In genomic region chr6:32047855-32048766, GRCh38 we compare ENCODE assay signal across 8 cellular contexts. TPM values are rescaled to one million over a fixed set of nuclear protein-coding genes. Genes with fewer than 3 reads are reported as not detected.
DNase-seq lines count a peak whose midpoint lies in the region; ATAC-seq, FAIRE-seq and TF ChIP-seq lines count a peak whose summit lies in the region.

No MANE protein-coding gene starts in this region.

- H3F3A ChIP-seq in DOHH2 (ENCODE audit: control insufficient read depth, insufficient read depth): no peaks in the 10 kb centered on the region

- H3K36me3 ChIP-seq in DOHH2 (ENCODE audit: control insufficient read depth, low read length) (no peaks in the 10 kb centered on the region), WERI-Rb-1 (no peaks in the 10 kb centered on the region), keratinocyte (ENCODE audit: control insufficient read depth in 2 of 2, extremely low read depth in 1 of 2, insufficient read depth in 2 of 2, low read length in 2 of 2) (no peaks in the 10 kb centered on the region)

- no peak overlapping the region for H2AFZ ChIP-seq in keratinocyte (ENCODE audit: control insufficient read depth, low read length)

- H3K4me2 ChIP-seq in DOHH2 (ENCODE audit: low read length) (no peak overlapping the region), keratinocyte (ENCODE audit: control insufficient read depth, extremely low read depth, insufficient read depth, low read depth, low read length) (no peak overlapping the region)

- DNase-seq in Kasumi-1 (lab: John Stamatoyannopoulos, UW) (peak; percentile 38 to 45), WERI-Rb-1 (peak; percentile 89), T47D (ENCODE audit: low read depth in 1 of 2, low spot score in 1 of 2) (peak; percentile 56 to 75), keratinocyte (ENCODE audit: low read depth, low spot score) (no peak)
- peak; percentile 57 to 62 for DNase-seq in stimulated activated CD4-positive, alpha-beta T cell treated with anti-CD3 and anti-CD28 coated beads, Interleukin-1b, Interleukin-23, amount 100 ng/mL, for 4 hours (ENCODE audit: low read depth in 2 of 2)

- dilution Hi-C loops in keratinocyte (cut with MboI; ENCODE audit: extremely low pct_ligation_motif_present, low sequenced_read_pairs): no loop called here

- ATAC-seq in GM18517 (IDR thresholded peaks at IDR 0.05; ENCODE audit: unreplicated experiment) (no peak), HG03521 (IDR thresholded peaks at IDR 0.05; ENCODE audit: unreplicated experiment) (no peak)

- H3K9me1 ChIP-seq in keratinocyte (ENCODE audit: control insufficient read depth, extremely low read depth, insufficient read depth, low read length): no peaks in the 10 kb centered on the region

- no peak overlapping the region for H3K9ac ChIP-seq in keratinocyte (ENCODE audit: control insufficient read depth, extremely low read depth, insufficient read depth, low read length)

- H3K79me2 ChIP-seq in DOHH2 (ENCODE audit: control insufficient read depth, low read length): no peaks in the 10 kb centered on the region
- H3K79me2 ChIP-seq in keratinocyte (ENCODE audit: control insufficient read depth, insufficient read depth, low read length): no peaks in the 10 kb centered on the region

- no peak overlapping the region for H3K4me3 ChIP-seq in DOHH2 (ENCODE audit: low read length)
- H3K4me3 ChIP-seq in WERI-Rb-1 (ENCODE audit: low read depth, low read length): no peak overlapping the region
- H3K4me3 ChIP-seq in keratinocyte (ENCODE audit: control insufficient read depth in 2 of 3, extremely low read depth in 1 of 3, insufficient read depth in 2 of 3, low read depth in 1 of 3, low read length in 3 of 3): no peak overlapping the region

- TF ChIP-seq CTCF in DOHH2 (IDR thresholded peaks at IDR 0.05; ENCODE audit: low read depth, low read length, poor library complexity, severe bottlenecking) (peak; percentile 75), WERI-Rb-1 (IDR thresholded peaks at IDR 0.05; ENCODE audit: low read depth, low read length) (peak; percentile 98), keratinocyte (optimal IDR thresholded peaks at IDR 0.05 in 1 of 3, IDR thresholded peaks at IDR 0.05 in 1 of 3, conservative IDR thresholded peaks at IDR 0.05 in 1 of 3; ENCODE audit: extremely low read depth in 1 of 3, insufficient read depth in 2 of 3, low read length in 3 of 3) (peak; percentile 71 to 90 (median 89))

- H3K27ac ChIP-seq in DOHH2 (ENCODE audit: low read depth, low read length): no peak overlapping the region
- no peak overlapping the region for H3K27ac ChIP-seq in WERI-Rb-1
- no peak overlapping the region for H3K27ac ChIP-seq in keratinocyte (ENCODE audit: control insufficient read depth, insufficient read depth, low read length)

- H3K27me3 ChIP-seq in DOHH2 (ENCODE audit: control insufficient read depth, low read length) (peaks cover 7% of the 10 kb centered on the region; the same call in 1 of the 2 replicates), WERI-Rb-1 (ENCODE audit: insufficient read depth, low read depth, severe bottlenecking) (no peaks in the 10 kb centered on the region), keratinocyte (ENCODE audit: control insufficient read depth, extremely low read depth, insufficient read depth, low read length) (peaks cover 8% of the 10 kb centered on the region)

- H3K9me3 ChIP-seq in DOHH2 (ENCODE audit: control insufficient read depth, insufficient read depth, low read length) (no peaks in the 10 kb centered on the region), WERI-Rb-1 (ENCODE audit: severe bottlenecking) (no peaks in the 10 kb centered on the region), keratinocyte (ENCODE audit: control insufficient read depth, low read depth, low read length) (no peaks in the 10 kb centered on the region)

- H3K4me1 ChIP-seq in DOHH2 (ENCODE audit: control insufficient read depth, low read length): no peaks in the 10 kb centered on the region
- peaks cover 7% of the 10 kb centered on the region for H3K4me1 ChIP-seq in keratinocyte (ENCODE audit: control insufficient read depth, extremely low read depth, insufficient read depth, low read length)

- in situ Hi-C loops in T47D (cut with HindIII; ENCODE audit: low pct_unique_long_range_greater_than_20kb, low sequenced_read_pairs): no loop called here

- FAIRE-seq in keratinocyte (lab: Jason Lieb, UNC): peak; percentile 53

- H4K20me1 ChIP-seq in DOHH2 (ENCODE audit: control insufficient read depth, insufficient read depth, low read depth, low read length) (no peaks in the 10 kb centered on the region), keratinocyte (ENCODE audit: control insufficient read depth, extremely low read depth, insufficient read depth, low read length) (no peaks in the 10 kb centered on the region)

- no peaks in the 10 kb centered on the region for H3K9me2 ChIP-seq in DOHH2 (replicated peaks; ENCODE audit: control insufficient read depth, low read length)

RNA-seq across cellular contexts. Expression of gene CYP21A2, which starts 9.9 kb away (rescaled TPM):
- polyA plus RNA-seq in keratinocyte: 0.04 to 0.05 TPM in 2 of 3 replicates, not detected in the other
- not detected for polyA plus RNA-seq in keratinocyte (2011; ENCODE audit: low read depth)
- polyA plus RNA-seq in keratinocyte (2011; cell fraction: cytosol; rRNA removed): not detected in 2 replicates
- 0.05 and 0.35 TPM in 2 replicates for polyA plus RNA-seq in keratinocyte (2011; cell fraction: nucleus; rRNA removed)
- 0.11 TPM in 1 of 2 replicates, not detected in the other for polyA plus RNA-seq in keratinocyte (2012; ENCODE audit: low replicate concordance)
- 0.07 to 1.2 TPM in 2 of 3 replicates, not detected in the other for polyA minus RNA-seq in keratinocyte
- not detected for polyA minus RNA-seq in keratinocyte (2011; cell fraction: cytosol; rRNA and poly(A)+ RNA removed)
- polyA minus RNA-seq in keratinocyte (2011; cell fraction: nucleus; rRNA and poly(A)+ RNA removed): not detected in 2 replicates

RNA-seq across cellular contexts. Expression of gene C4B, which starts 33.5 kb away (rescaled TPM):
- 1.3 to 2.8 TPM (median 1.8 TPM) in 3 replicates for polyA plus RNA-seq in keratinocyte
- 3.8 TPM for polyA plus RNA-seq in keratinocyte (2011; ENCODE audit: low read depth)
- 0.21 and 0.62 TPM in 2 replicates for polyA plus RNA-seq in keratinocyte (2011; cell fraction: cytosol; rRNA removed)
- polyA plus RNA-seq in keratinocyte (2011; cell fraction: nucleus; rRNA removed): 4.0 and 8.2 TPM in 2 replicates
- 1.6 and 5.0 TPM in 2 replicates for polyA plus RNA-seq in keratinocyte (2012; ENCODE audit: low replicate concordance)
- 2.1 to 2.8 TPM (median 2.3 TPM) in 3 replicates for polyA minus RNA-seq in keratinocyte
- polyA minus RNA-seq in keratinocyte (2011; cell fraction: cytosol; rRNA and poly(A)+ RNA removed): 1.2 TPM
- polyA minus RNA-seq in keratinocyte (2011; cell fraction: nucleus; rRNA and poly(A)+ RNA removed): 2.5 and 5.7 TPM in 2 replicates
